In genomic region chr14:99519931-99520421, GRCh38 we compare ENCODE assay signal across 1 cellular context.
TF ChIP-seq lines count a peak whose summit lies in the region.

No MANE protein-coding gene starts in this region.

TF ChIP-seq in IMR-90, 13 proteins besides CTCF, POLR2A, EP300 and RAD21:
- TF ChIP-seq MAFK (IDR thresholded peaks at IDR 0.05; ENCODE audit: low read depth, low read length) (no peak), USF2 (IDR thresholded peaks at IDR 0.05; ENCODE audit: low read depth, low read length) (no peak)
